22 cellular contexts compared by ENCODE assay signal in the genomic region with DNA sequence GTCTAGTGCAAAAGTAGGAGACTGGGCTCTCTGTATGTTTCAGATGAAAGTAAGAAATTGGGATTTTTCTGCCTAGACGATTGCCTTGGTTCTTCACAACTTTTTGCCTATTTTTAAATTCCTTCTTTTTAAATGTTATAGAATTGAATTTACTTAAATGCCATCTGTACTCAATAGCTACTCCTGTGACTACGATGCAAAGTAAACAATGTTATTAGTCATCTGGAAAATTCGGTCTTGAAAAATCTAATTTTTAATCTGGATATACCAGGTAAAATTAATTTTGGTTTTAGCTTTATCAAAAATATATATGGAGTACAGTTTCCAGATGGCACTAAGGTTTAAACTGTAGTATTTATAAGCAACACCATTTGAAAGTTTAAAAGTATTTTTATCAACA.
DNase-seq lines count a peak whose midpoint lies in the region; ATAC-seq, FAIRE-seq and TF ChIP-seq lines count a peak whose summit lies in the region.
"Had no signal": no experiment of that assay in that cellular context is flagged by ENCODE, and none has a peak within 500 bp of the region (broad histone marks: within the 10 kb centered on the region; RNA-seq: fewer than 3 reads in every experiment).

No MANE protein-coding gene starts in this region.

- no peaks in the 10 kb centered on the region for H3K9me2 ChIP-seq in HCT116 (ENCODE audit: insufficient read depth)

- DNase-seq in ELR (ENCODE audit: low read depth), result peak; percentile 25
- DNase-seq in HCT116 (ENCODE audit: low read depth, low spot score), result no peak
- DNase-seq in body of pancreas, result no peak
- no peak for DNase-seq in pancreas
- DNase-seq in nucleus accumbens (lab: John Stamatoyannopoulos, UW), result no peak
- no peak for DNase-seq in immature natural killer cell
- DNase-seq in activated naive CD4-positive, alpha-beta T cell treated with anti-CD3 and anti-CD28 coated beads for 36 hours, result no peak
- DNase-seq: ACHN; CD4-positive, alpha-beta T cell; COR-L47; DND-41; GM23248; H9; NCI-H187; NCI-H226; NCI-H510A treated with DMSO at 0.1 percent for 48 hours; NCI-H82; RPMI8226; SHP77 had no signal

- H3K4me1 ChIP-seq in HCT116 (ENCODE audit: control insufficient read depth in 1 of 2, insufficient read depth in 2 of 2, low read length in 2 of 2) (peaks cover 16 to 42% of the 10 kb centered on the region in 2 experiments), body of pancreas (peaks cover 33% of the 10 kb centered on the region), pancreas (peaks cover 8 to 22% (median 15%) of the 10 kb centered on the region in 3 donors)
- H3K4me1 ChIP-seq: BLaER1 had no signal

- H3K4me3 ChIP-seq in HCT116 (replicated peaks in 1 of 2; ENCODE audit: low read depth in 1 of 2, low read length in 2 of 2) (no peak overlapping the region), body of pancreas (no peak overlapping the region), pancreas (no peak overlapping the region)
- H3K4me3 ChIP-seq: BLaER1, GM23248 had no signal

- H3K79me2 ChIP-seq in HCT116 (ENCODE audit: insufficient read depth, low read length), result no peaks in the 10 kb centered on the region

- H3K27ac ChIP-seq in HCT116 (ENCODE audit: low read depth, low read length) (no peak overlapping the region), body of pancreas (peak overlapping the region in 2 of 4 donors; percentile 42 to 45), pancreas (peak overlapping the region in 1 of 4 donors; percentile 10)
- H3K27ac ChIP-seq: BLaER1, GM23248, HL-60 had no signal

- no peaks in the 10 kb centered on the region for H4K20me1 ChIP-seq in HCT116 (ENCODE audit: insufficient read depth)
- H4K20me1 ChIP-seq: BLaER1 had no signal

- BruUV-seq in HCT116 (replicated peaks; lab: Mats Ljungman, UMichigan), result no TSS peak

- peaks cover 3 to 29% (median 14%) of the 10 kb centered on the region in 3 donors for H3K36me3 Mint-ChIP-seq in immature natural killer cell
- H3K36me3 Mint-ChIP-seq in activated naive CD4-positive, alpha-beta T cell treated with anti-CD3 and anti-CD28 coated beads for 36 hours (ENCODE audit: low read depth), result peaks cover 2% of the 10 kb centered on the region

- H3K27me3 ChIP-seq in HCT116 (ENCODE audit: insufficient read depth, low read length), result no peaks in the 10 kb centered on the region
- H3K27me3 ChIP-seq in body of pancreas, result no peaks in the 10 kb centered on the region
- no peaks in the 10 kb centered on the region for H3K27me3 ChIP-seq in pancreas
- H3K27me3 ChIP-seq: BLaER1 had no signal

- peak overlapping the region; percentile 20 for H3K4me2 ChIP-seq in HCT116 (ENCODE audit: low read length)
- H3K4me2 ChIP-seq: BLaER1 had no signal

- no peaks in the 10 kb centered on the region for H3K36me3 ChIP-seq in HCT116 (ENCODE audit: control insufficient read depth in 1 of 2, insufficient read depth in 2 of 2, low read length in 2 of 2)
- H3K36me3 ChIP-seq in body of pancreas (replicated peaks in 1 of 2; ENCODE audit: insufficient read depth in 1 of 2, low read depth in 2 of 2), result no peaks in the 10 kb centered on the region
- no peaks in the 10 kb centered on the region for H3K36me3 ChIP-seq in pancreas

- no peak for TF ChIP-seq CTCF in HCT116 (IDR thresholded peaks at IDR 0.05 in 2 of 3, conservative IDR thresholded peaks at IDR 0.05 in 1 of 3; ENCODE audit: borderline replicate concordance in 1 of 3, insufficient read depth in 1 of 3, low read depth in 2 of 3, low read length in 2 of 3)
- no peak for TF ChIP-seq CTCF in body of pancreas (IDR thresholded peaks at IDR 0.05)
- TF ChIP-seq CTCF in pancreas (IDR thresholded peaks at IDR 0.05), result no peak

- no peak overlapping the region for H3K4me3 Mint-ChIP-seq in immature natural killer cell
- H3K4me3 Mint-ChIP-seq in activated naive CD4-positive, alpha-beta T cell treated with anti-CD3 and anti-CD28 coated beads for 36 hours, result no peak overlapping the region
- H3K4me3 Mint-ChIP-seq: CD4-positive, alpha-beta T cell; H9 had no signal

- 39 to 47% methylated on average over 3 of the region's 3 CpGs for WGBS in body of pancreas, 2 donors
- 34 to 46% methylated on average over 3 of the region's 3 CpGs for WGBS in pancreas, 2 donors

- TF ChIP-seq POLR2A in HCT116 (IDR thresholded peaks at IDR 0.05; ENCODE audit: borderline replicate concordance, extremely low read depth, insufficient read depth, insufficient read length) (no peak), body of pancreas (IDR thresholded peaks at IDR 0.05) (no peak)

- intact Hi-C loops in HCT116 (cut with micrococcal nuclease), result no loop called here
- intact Hi-C loops in body of pancreas (cut with DNase I), result no loop called here
- intact Hi-C loops in pancreas (cut with DNase I), result no loop called here
- intact Hi-C loops in activated naive CD4-positive, alpha-beta T cell treated with anti-CD3 and anti-CD28 coated beads for 36 hours (cut with micrococcal nuclease), result no loop called here

- POLR2A ChIA-PET in HCT116 (lab: Charles Lee), result no interaction called here

- FAIRE-seq in pancreas (lab: Jason Lieb, UNC), result peak; percentile 26
- FAIRE-seq: GM12892 had no signal

- TF ChIP-seq RAD21 in HCT116 (IDR thresholded peaks at IDR 0.05; ENCODE audit: low read depth), result no peak

- CTCF ChIA-PET in HCT116 (lab: Charles Lee), result no interaction called here
- CTCF ChIA-PET in activated naive CD4-positive, alpha-beta T cell treated with anti-CD3 and anti-CD28 coated beads for 36 hours (lab: Charles Lee), result interaction anchor here (0.6 kb wide), 1 partner anchor 72 kb away, joined by 3 read pairs; no protein-coding TSS in a partner anchor

- H2AFZ ChIP-seq in HCT116 (ENCODE audit: low read depth, low read length, poor library complexity, severe bottlenecking), result peak overlapping the region; percentile 56
- H2AFZ ChIP-seq: GM23248 had no signal

- RAD21 ChIA-PET in HCT116 (lab: Charles Lee; ENCODE audit: low non-redundant PET in 1 of 2, low total read pairs in 2 of 2, uncharacterized antibody in 2 of 2, unreplicated experiment in 2 of 2), result no interaction called here

- no peaks in the 10 kb centered on the region for H3K9me3 ChIP-seq in HCT116 (ENCODE audit: control insufficient read depth in 1 of 2, insufficient read depth in 1 of 2, low read depth in 1 of 2, low read length in 2 of 2)
- no peaks in the 10 kb centered on the region for H3K9me3 ChIP-seq in body of pancreas
- H3K9me3 ChIP-seq in pancreas, result no peaks in the 10 kb centered on the region
- H3K9me3 ChIP-seq: BLaER1 had no signal

- H3K9me3 Mint-ChIP-seq in immature natural killer cell, result no peaks in the 10 kb centered on the region
- H3K9me3 Mint-ChIP-seq in activated naive CD4-positive, alpha-beta T cell treated with anti-CD3 and anti-CD28 coated beads for 36 hours, result no peaks in the 10 kb centered on the region
- H3K9me3 Mint-ChIP-seq: CD4-positive, alpha-beta T cell; H9 had no signal

- no peak overlapping the region; the same call in 1 of the 2 replicates for H3K9ac ChIP-seq in HCT116 (ENCODE audit: low read length)
- H3K9ac ChIP-seq: BLaER1, GM23248 had no signal

- H3K27ac Mint-ChIP-seq in immature natural killer cell, result no peak overlapping the region
- no peak overlapping the region for H3K27ac Mint-ChIP-seq in activated naive CD4-positive, alpha-beta T cell treated with anti-CD3 and anti-CD28 coated beads for 36 hours
- H3K27ac Mint-ChIP-seq: CD4-positive, alpha-beta T cell had no signal

- peaks cover 6 to 58% of the 10 kb centered on the region in 2 donors for H3K4me1 Mint-ChIP-seq in immature natural killer cell
- no peaks in the 10 kb centered on the region for H3K4me1 Mint-ChIP-seq in activated naive CD4-positive, alpha-beta T cell treated with anti-CD3 and anti-CD28 coated beads for 36 hours (ENCODE audit: low read depth)

- ATAC-seq in HCT116 (no peak), body of pancreas (peak; percentile 30), pancreas (peak; percentile 68 to 78 (median 71))

- H3K27me3 Mint-ChIP-seq in immature natural killer cell (ENCODE audit: low read depth in 3 of 3), result peaks cover 0 to 7% (median 6%) of the 10 kb centered on the region in 3 donors
- H3K27me3 Mint-ChIP-seq in activated naive CD4-positive, alpha-beta T cell treated with anti-CD3 and anti-CD28 coated beads for 36 hours (ENCODE audit: low read depth), result no peaks in the 10 kb centered on the region
- H3K27me3 Mint-ChIP-seq: CD4-positive, alpha-beta T cell had no signal

TF ChIP-seq in HCT116, 20 proteins besides CTCF, POLR2A, EP300 and RAD21:
- 0 out of 2 replicates have a peak, but pooled peaks have one; percentile 18 for TF ChIP-seq FOSL1 (IDR thresholded peaks at IDR 0.05; ENCODE audit: low read depth)
- TF ChIP-seq EGR1 (IDR thresholded peaks at IDR 0.05; ENCODE audit: low read depth), result no peak
